In genomic region chr4:72951147-72951546, GRCh38 we compare ENCODE assay signal across 20 cellular contexts.
DNase-seq lines count a peak whose midpoint lies in the region; ATAC-seq and TF ChIP-seq lines count a peak whose summit lies in the region.
"Had no signal": no experiment of that assay in that cellular context is flagged by ENCODE, and none has a peak within 500 bp of the region (broad histone marks: within the 10 kb centered on the region; RNA-seq: fewer than 3 reads in every experiment).

No MANE protein-coding gene starts in this region.

- H3K27me3 ChIP-seq in BJ (ENCODE audit: control insufficient read depth, insufficient read depth, low read length): no peaks in the 10 kb centered on the region
- H3K27me3 ChIP-seq in endodermal cell (ENCODE audit: control insufficient read depth, insufficient read depth, low read length, poor library complexity, severe bottlenecking): no peaks in the 10 kb centered on the region
- no peaks in the 10 kb centered on the region for H3K27me3 ChIP-seq in ascending aorta
- H3K27me3 ChIP-seq: BLaER1, left lung, ovary, Peyer's patch had no signal

- H3K4me1 ChIP-seq in OCI-LY7 (ENCODE audit: insufficient read depth, low read length, poor library complexity, severe bottlenecking) (no peaks in the 10 kb centered on the region), endodermal cell (ENCODE audit: control insufficient read depth, insufficient read depth, low read length) (no peaks in the 10 kb centered on the region), ascending aorta (no peaks in the 10 kb centered on the region)
- H3K4me1 ChIP-seq: BLaER1, left lung, Peyer's patch had no signal

- no peak overlapping the region for H3K27ac ChIP-seq in OCI-LY7 (ENCODE audit: low read depth, low read length, poor library complexity, severe bottlenecking)
- H3K27ac ChIP-seq in endodermal cell (ENCODE audit: low read depth, low read length): no peak overlapping the region
- H3K27ac ChIP-seq in ascending aorta: no peak overlapping the region
- H3K27ac ChIP-seq: BLaER1, left lung, ovary, Peyer's patch, SK-N-MC had no signal

- H3K9me3 ChIP-seq in OCI-LY7 (ENCODE audit: low read length) (no peaks in the 10 kb centered on the region), endodermal cell (ENCODE audit: control insufficient read depth, low read length) (peaks cover 3% of the 10 kb centered on the region), ascending aorta (no peaks in the 10 kb centered on the region)
- H3K9me3 ChIP-seq: ovary, Peyer's patch had no signal

- H3K36me3 Mint-ChIP-seq in endodermal cell (ENCODE audit: low read depth): no peaks in the 10 kb centered on the region
- no peaks in the 10 kb centered on the region for H3K36me3 Mint-ChIP-seq in neural crest cell (ENCODE audit: low read depth)

- no TSS peak for BruUV-seq in OCI-LY7 (replicated peaks; lab: Mats Ljungman, UMichigan)

- H3K4me3 Mint-ChIP-seq in endodermal cell (no peak overlapping the region), neural crest cell (no peak overlapping the region)
- H3K4me3 Mint-ChIP-seq: activated naive CD4-positive, alpha-beta T cell treated with anti-CD3 and anti-CD28 coated beads for 36 hours had no signal

- no peaks in the 10 kb centered on the region for H3K27me3 Mint-ChIP-seq in endodermal cell (ENCODE audit: insufficient read depth)
- no peaks in the 10 kb centered on the region for H3K27me3 Mint-ChIP-seq in neural crest cell (ENCODE audit: low read depth)

- H3K9me3 Mint-ChIP-seq in endodermal cell (no peaks in the 10 kb centered on the region), neural crest cell (peaks cover 3% of the 10 kb centered on the region)

- H3K4me2 ChIP-seq in OCI-LY7 (ENCODE audit: low read length): no peak overlapping the region
- H3K4me2 ChIP-seq: BLaER1 had no signal

- H3K4me3 ChIP-seq in BJ (ENCODE audit: low read depth, low read length) (no peak overlapping the region), OCI-LY7 (ENCODE audit: low read depth, low read length, poor library complexity, severe bottlenecking) (no peak overlapping the region), endodermal cell (ENCODE audit: low read length) (no peak overlapping the region), ascending aorta (no peak overlapping the region)
- H3K4me3 ChIP-seq: BLaER1, left lung, ovary, Peyer's patch, SK-N-MC had no signal

- CTCF ChIA-PET in BJ (lab: Yijun Ruan, JAX): no interaction called here
- CTCF ChIA-PET in OCI-LY7 (lab: Charles Lee; ENCODE audit: unreplicated experiment): no interaction called here

- H4K20me1 ChIP-seq in OCI-LY7 (ENCODE audit: insufficient read depth, low read length): no peaks in the 10 kb centered on the region
- H4K20me1 ChIP-seq: BLaER1 had no signal

- no peak overlapping the region for H2AFZ ChIP-seq in OCI-LY7 (ENCODE audit: low read length)

- POLR2A ChIA-PET in BJ (lab: Charles Lee) (no interaction called here), OCI-LY7 (lab: Charles Lee) (no interaction called here)

- TF ChIP-seq CTCF in BJ (IDR thresholded peaks at IDR 0.05; ENCODE audit: insufficient read depth, low read depth, low read length): peak; percentile 27
- 0 out of 2 replicates have a peak, but pooled peaks have one; percentile 17 for TF ChIP-seq CTCF in OCI-LY7 (conservative IDR thresholded peaks at IDR 0.05; ENCODE audit: low read length)
- TF ChIP-seq CTCF in endodermal cell (conservative IDR thresholded peaks at IDR 0.05): peak; percentile 65
- TF ChIP-seq CTCF in neural crest cell (conservative IDR thresholded peaks at IDR 0.05): peak; percentile 47
- TF ChIP-seq CTCF in ascending aorta (IDR thresholded peaks at IDR 0.05): no peak

- WGBS in endodermal cell (ENCODE audit: insufficient coverage in 1 of 2, insufficient read length in 1 of 2), 2 experiments: 79 to 100% methylated on average over 1 of the region's 1 CpG

- H3K36me3 ChIP-seq in BJ (ENCODE audit: control insufficient read depth, insufficient read depth, low read length) (no peaks in the 10 kb centered on the region), OCI-LY7 (ENCODE audit: insufficient read depth, low read length) (no peaks in the 10 kb centered on the region), endodermal cell (ENCODE audit: control insufficient read depth, insufficient read depth, low read length) (no peaks in the 10 kb centered on the region), ascending aorta (no peaks in the 10 kb centered on the region)
- H3K36me3 ChIP-seq: BLaER1, left lung, ovary, Peyer's patch had no signal

- H3K27ac Mint-ChIP-seq in endodermal cell (no peak overlapping the region), neural crest cell (ENCODE audit: unreplicated experiment) (no peak overlapping the region)
- H3K27ac Mint-ChIP-seq: activated naive CD4-positive, alpha-beta T cell treated with anti-CD3 and anti-CD28 coated beads for 36 hours had no signal

- DNase-seq in BJ (ENCODE audit: low read depth) (no peak), OCI-LY7 (ENCODE audit: low spot score) (no peak), endodermal cell (no peak), neural crest cell (ENCODE audit: low read depth, low spot score) (no peak), ascending aorta (ENCODE audit: low spot score in 2 of 2) (no peak), NCI-H446 (lab: John Stamatoyannopoulos, UW) (no peak)
- DNase-seq: activated CD4-positive, alpha-beta T cell treated with anti-CD3 and anti-CD28 coated beads, Interleukin-2, amount 50 U/mL, for 4 hours; activated naive CD4-positive, alpha-beta T cell treated with anti-CD3 and anti-CD28 coated beads for 36 hours; activated T-cell treated with anti-CD3 and anti-CD28 coated beads for 4 hours; DMS 273 treated with DMSO at 0.1 percent for 48 hours; left lung; NCI-H1417; NCI-H82; ovary; Peyer's patch; stimulated activated CD4-positive, alpha-beta T cell treated with anti-CD3 and anti-CD28 coated beads, Interleukin-4, amount 100 ng/mL, for 1 hour; substantia nigra had no signal

- no peaks in the 10 kb centered on the region for H3K9me2 ChIP-seq in OCI-LY7 (ENCODE audit: insufficient read depth, low read length)

- H3K4me1 Mint-ChIP-seq in endodermal cell (peaks cover 9% of the 10 kb centered on the region), neural crest cell (no peaks in the 10 kb centered on the region)

- H3K9ac ChIP-seq in endodermal cell (ENCODE audit: extremely low read depth, low read length, poor library complexity, severe bottlenecking): no peak overlapping the region
- H3K9ac ChIP-seq: BLaER1 had no signal

- ATAC-seq in GM18873 (IDR thresholded peaks at IDR 0.05; ENCODE audit: low FRiP score, unreplicated experiment): no peak
- ATAC-seq: left lung had no signal

- intact Hi-C loops in OCI-LY7 (cut with micrococcal nuclease; ENCODE audit: unreplicated experiment): no loop called here
- intact Hi-C loops in ascending aorta (cut with DNase I): no loop called here

- no peaks in the 10 kb centered on the region for H3K79me2 ChIP-seq in OCI-LY7 (ENCODE audit: insufficient read depth, low read depth, low read length)

Comparison
In these comparisons a context has a peak if more than half of its experiments do, and no peak if none do; other contexts are left out.
1. CTCF ChIP-seq: peak in BJ (single experiment), OCI-LY7 (single experiment), endodermal cell (single experiment) and neural crest cell (single experiment); none in ascending aorta (0 of 3).